ENCODE assay signal across 10 cellular contexts in the genomic region with DNA sequence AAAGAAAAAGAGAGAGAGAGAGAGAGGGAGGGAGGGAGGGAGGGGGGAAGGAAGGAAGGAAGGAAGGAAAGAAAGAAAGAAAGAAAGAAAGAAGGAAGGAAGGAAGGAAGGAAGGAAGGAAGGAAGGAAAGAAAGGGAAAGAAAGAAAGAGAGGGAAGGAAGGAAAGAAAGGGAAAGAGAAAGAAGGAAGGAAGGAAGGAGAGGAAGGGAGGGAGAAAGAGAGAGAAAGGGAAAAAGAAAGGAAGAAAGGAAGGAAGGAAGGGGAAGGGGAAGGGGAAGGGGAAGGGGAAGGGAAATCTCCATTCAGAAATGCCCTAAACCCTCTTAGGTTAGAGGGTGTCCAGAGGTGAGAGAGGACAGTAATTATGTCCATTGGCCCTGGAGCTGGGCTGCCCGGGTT. TPM values are rescaled to one million over a fixed set of nuclear protein-coding genes. Genes with fewer than 3 reads are reported as not detected.
"Had no signal": no experiment of that assay in that cellular context is flagged by ENCODE, and none has a peak within 500 bp of the region (broad histone marks: within the 10 kb centered on the region; RNA-seq: fewer than 3 reads in every experiment).

No MANE protein-coding gene starts in this region.

RNA-seq across cellular contexts. Expression of gene IRAG1, which starts 13.3 kb away (rescaled TPM):
- total RNA-seq: activated CD4-positive, alpha-beta memory T cell treated with anti-CD3 and anti-CD28 coated beads for 36 hours; activated CD4-positive, alpha-beta T cell treated with anti-CD3 and anti-CD28 coated beads for 36 hours; activated CD4-positive, alpha-beta T cell treated with anti-CD3 and anti-CD28 coated beads, Interleukin-2, amount 10 ng/mL, durations not matched to agents 24 days and 14 days; activated CD8-positive, alpha-beta memory T cell treated with anti-CD3 and anti-CD28 coated beads for 36 hours; activated CD8-positive, alpha-beta memory T cell treated with anti-CD3 and anti-CD28 coated beads, Interleukin-2, amount 10 ng/mL, durations not matched to agents 7 days and 5 days; activated CD8-positive, alpha-beta T cell treated with anti-CD3 and anti-CD28 coated beads, Interleukin-2, amount 10 ng/mL, durations not matched to agents 7 days and 5 days; activated naive CD4-positive, alpha-beta T cell treated with anti-CD3 and anti-CD28 coated beads for 36 hours; activated naive CD8-positive, alpha-beta T cell treated with anti-CD3 and anti-CD28 coated beads for 36 hours; activated T-helper 1 cell treated with anti-CD3 and anti-CD28 coated beads, Interleukin-12 subunit alpha, Interleukin-12 subunit beta, Interleukin-2, Interleukin-4 antibody, amounts not matched to agents 30 ng/mL and 10 ng/mL and 1 ng/mL, durations not matched to agents 14 hours and 24 hours and 36 hours; activated T-helper 2 cell treated with anti-CD3 and anti-CD28 coated beads, Interferon-gamma antibody, Interleukin-2, Interleukin-4, amounts not matched to agents 10 μg/mL and 5 μg/mL and 100 μg/mL, durations not matched to agents 14 hours and 24 hours and 36 hours had no signal
